In the genomic region with DNA sequence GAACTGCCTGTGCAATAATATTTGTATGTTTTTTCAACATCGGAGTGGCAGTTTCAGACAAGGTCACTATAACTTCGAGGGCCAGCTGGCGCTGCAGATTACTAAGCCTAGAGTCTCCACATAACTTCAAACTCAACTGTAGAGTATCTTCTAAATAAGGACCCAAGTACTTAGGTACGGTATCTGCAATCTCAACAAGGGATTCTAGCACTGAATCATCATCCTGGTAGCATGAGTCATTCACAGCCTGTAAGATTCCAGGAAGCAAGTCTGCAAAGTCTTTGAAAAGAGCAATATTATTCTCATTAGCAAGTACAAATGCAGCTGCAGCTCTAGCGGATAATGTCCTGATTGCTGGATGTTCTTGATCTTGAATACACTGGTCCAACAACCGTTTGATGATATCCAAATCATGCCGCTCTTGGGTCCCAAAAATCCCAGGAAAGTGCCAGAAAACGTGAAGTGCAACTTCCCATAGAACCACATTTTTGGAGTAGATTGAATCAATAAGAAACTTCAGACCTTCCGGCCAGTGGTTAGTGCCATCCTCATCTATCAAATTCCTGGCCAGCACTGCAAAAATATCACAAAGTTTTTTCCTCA, we compare ENCODE assay signal across 8 cellular contexts. TPM values are rescaled to one million over a fixed set of nuclear protein-coding genes. Genes with fewer than 3 reads are reported as not detected.
DNase-seq lines count a peak whose midpoint lies in the region; ATAC-seq lines count a peak whose summit lies in the region.

No MANE protein-coding gene starts in this region.

- H3K27me3 Mint-ChIP-seq in activated naive CD8-positive, alpha-beta T cell treated with anti-CD3 and anti-CD28 coated beads for 36 hours = no peaks in the 10 kb centered on the region

- peaks cover 26% of the 10 kb centered on the region for H3K4me1 Mint-ChIP-seq in activated naive CD8-positive, alpha-beta T cell treated with anti-CD3 and anti-CD28 coated beads for 36 hours

- H3K9ac ChIP-seq in skeletal muscle satellite cell (ENCODE audit: low read depth, low read length) = peak overlapping the region; percentile 84

- peak overlapping the region; percentile 91 for H3K4me3 Mint-ChIP-seq in activated naive CD8-positive, alpha-beta T cell treated with anti-CD3 and anti-CD28 coated beads for 36 hours

- no peaks in the 10 kb centered on the region for H3K9me3 ChIP-seq in skeletal muscle satellite cell (replicated peaks; ENCODE audit: low read length)

- H3K36me3 Mint-ChIP-seq in activated naive CD8-positive, alpha-beta T cell treated with anti-CD3 and anti-CD28 coated beads for 36 hours = peaks cover 52% of the 10 kb centered on the region

- peak overlapping the region; percentile 89 for H3K4me2 ChIP-seq in skeletal muscle satellite cell (ENCODE audit: low read length)

- H3K36me3 ChIP-seq in skeletal muscle satellite cell (ENCODE audit: insufficient read depth, low read length) = no peaks in the 10 kb centered on the region

- H3K4me3 ChIP-seq in skeletal muscle satellite cell (ENCODE audit: low read length) = peak overlapping the region; percentile 85

- peaks cover 19% of the 10 kb centered on the region for H3K9me3 Mint-ChIP-seq in activated naive CD8-positive, alpha-beta T cell treated with anti-CD3 and anti-CD28 coated beads for 36 hours

- H3K27ac Mint-ChIP-seq in activated naive CD8-positive, alpha-beta T cell treated with anti-CD3 and anti-CD28 coated beads for 36 hours = peak overlapping the region; percentile 96

- peaks cover 8% of the 10 kb centered on the region for H3K4me1 ChIP-seq in skeletal muscle satellite cell (ENCODE audit: control insufficient read depth, insufficient read depth, low read length)

- no peaks in the 10 kb centered on the region for H3K27me3 ChIP-seq in skeletal muscle satellite cell (ENCODE audit: control insufficient read depth, insufficient read depth, low read length)

- no peak for ATAC-seq in GM19328 (IDR thresholded peaks at IDR 0.05; ENCODE audit: unreplicated experiment)
- ATAC-seq in HG02642 (IDR thresholded peaks at IDR 0.05; ENCODE audit: poor library complexity, unreplicated experiment) = no peak

- DNase-seq in AG08395 (ENCODE audit: low spot score) (peak; percentile 59), HS-5 (ENCODE audit: low read depth) (peak; percentile 40), hepatic stellate cell (ENCODE audit: low spot score) (peak; percentile 22), ureter (ENCODE audit: low spot score) (no peak)
- no peak for DNase-seq in activated naive CD8-positive, alpha-beta T cell treated with anti-CD3 and anti-CD28 coated beads for 36 hours

RNA-seq across cellular contexts. Expression of gene RANBP6, which starts 0.7 kb away (rescaled TPM):
- total RNA-seq in activated naive CD8-positive, alpha-beta T cell treated with anti-CD3 and anti-CD28 coated beads for 36 hours = 10 to 100 TPM; 18.3 to 18.8 TPM
- total RNA-seq in skeletal muscle satellite cell (2012; rRNA removed) = 26.4 and 31.2 TPM in 2 replicates
- 14.7 TPM for total RNA-seq in ureter

Comparison
In these comparisons a context has a peak if more than half of its experiments do, and no peak if none do; other contexts are left out.
1. DNase-seq: peak in AG08395 (single experiment), HS-5 (single experiment) and hepatic stellate cell (single experiment); none in activated naive CD8-positive, alpha-beta T cell treated with anti-CD3 and anti-CD28 coated beads for 36 hours (single experiment) and ureter (single experiment).